ENCODE assay signal across 1 cellular context in the genomic region with DNA sequence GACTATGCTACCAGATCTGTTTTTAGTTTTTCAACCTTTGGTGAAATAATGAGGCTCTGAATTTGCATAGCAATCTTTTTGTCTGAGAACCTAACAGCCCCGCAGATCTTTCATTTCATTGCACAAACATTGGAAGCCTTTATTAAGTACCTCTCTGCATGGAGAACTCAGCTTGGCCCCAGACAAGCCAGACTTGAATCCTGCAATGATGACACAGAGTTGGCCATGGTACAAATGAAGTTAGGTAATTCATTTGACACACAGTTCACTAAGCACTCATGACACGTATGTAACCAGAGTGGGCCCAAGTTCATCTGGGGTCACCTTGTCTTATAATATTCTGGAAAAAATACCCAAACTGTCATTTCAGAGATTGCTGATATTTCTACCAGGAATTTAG.
TF ChIP-seq lines count a peak whose summit lies in the region.

No MANE protein-coding gene starts in this region.

TF ChIP-seq in H1, 55 proteins besides CTCF, POLR2A, EP300 and RAD21 (continued from another document):
- TF ChIP-seq SP1 (IDR thresholded peaks at IDR 0.05; ENCODE audit: low read depth, low read length) (no peak), RNF2 (IDR thresholded peaks at IDR 0.05; ENCODE audit: borderline replicate concordance, low read depth, low read length, missing control alignments, poor library complexity, severe bottlenecking) (no peak), TAF1 (IDR thresholded peaks at IDR 0.05; ENCODE audit: low read depth, low read length) (no peak), CTBP2 (IDR thresholded peaks at IDR 0.05; ENCODE audit: borderline replicate concordance, insufficient read depth, insufficient read length, low read length) (no peak), CBX8 (IDR thresholded peaks at IDR 0.05; ENCODE audit: borderline replicate concordance, low read depth, low read length) (no peak)
TF ChIP-seq in H1: peak in this region for 0.
